Comparison of ENCODE assay signal across 8 cellular contexts in genomic region chr4:26719954-26720552, GRCh38.
DNase-seq lines count a peak whose midpoint lies in the region; ATAC-seq and TF ChIP-seq lines count a peak whose summit lies in the region.

No MANE protein-coding gene starts in this region.

- TF ChIP-seq POLR2A in right lobe of liver (IDR thresholded peaks at IDR 0.05) = no peak

- H3K4me1 ChIP-seq in adipocyte (ENCODE audit: control insufficient read depth, insufficient read depth, low read length) = peaks cover 9% of the 10 kb centered on the region
- no peaks in the 10 kb centered on the region for H3K4me1 ChIP-seq in right lobe of liver

- intact Hi-C loops in right lobe of liver (cut with DNase I) = no loop called here

- ATAC-seq in right lobe of liver = peak in 2 of 4 donors; percentile 52 to 57
- ATAC-seq in HG02840 (IDR thresholded peaks at IDR 0.05; ENCODE audit: low FRiP score, unreplicated experiment) = no peak
- ATAC-seq in GM19455 (IDR thresholded peaks at IDR 0.05; ENCODE audit: unreplicated experiment) = no peak
- no peak for ATAC-seq in HG03432 (IDR thresholded peaks at IDR 0.05; ENCODE audit: unreplicated experiment)

- WGBS in right lobe of liver (ENCODE audit: insufficient coverage, low coverage, low lambda C conversion rate, missing lambda C conversion rate) = 48% methylated on average over 1 of the region's 1 CpG

- H3K27me3 ChIP-seq in adipocyte (replicated peaks; ENCODE audit: control insufficient read depth, insufficient read depth, low read length) = no peaks in the 10 kb centered on the region
- no peaks in the 10 kb centered on the region for H3K27me3 ChIP-seq in right lobe of liver

- H3K4me3 ChIP-seq in adipocyte (ENCODE audit: low read length) (no peak overlapping the region), right lobe of liver (no peak overlapping the region)

- H3K36me3 ChIP-seq in adipocyte (ENCODE audit: control insufficient read depth, insufficient read depth, low read length, severe bottlenecking) (peaks cover 8% of the 10 kb centered on the region), right lobe of liver (no peaks in the 10 kb centered on the region)

- H3K9me3 ChIP-seq in adipocyte (ENCODE audit: control insufficient read depth, low read length) = no peaks in the 10 kb centered on the region
- H3K9me3 ChIP-seq in right lobe of liver = no peaks in the 10 kb centered on the region

- TF ChIP-seq CTCF in right lobe of liver (IDR thresholded peaks at IDR 0.05) = peak; percentile 42 to 66 (median 46)

- peak; percentile 38 for DNase-seq in CD1c-positive myeloid dendritic cell (ENCODE audit: extremely low spot score)
- peak; percentile 12 for DNase-seq in HuH-7 (ENCODE audit: low spot score)
- DNase-seq in adipocyte (ENCODE audit: low read depth) = peak; percentile 74
- no peak for DNase-seq in right lobe of liver
- no peak for DNase-seq in HK-2 (ENCODE audit: unreplicated experiment)

- no peak overlapping the region for H3K27ac ChIP-seq in right lobe of liver

- H3K9ac ChIP-seq in adipocyte (ENCODE audit: low read length) = no peak overlapping the region

Comparison
In these comparisons a context has a peak if more than half of its experiments do, and no peak if none do; other contexts are left out.
1. DNase-seq: peak in CD1c-positive myeloid dendritic cell (single experiment), HuH-7 (single experiment) and adipocyte (single experiment); none in right lobe of liver (0 of 3) and HK-2 (single experiment).